27 cellular contexts compared by ENCODE assay signal in genomic region chr1:167126317-167126716, GRCh38. TPM values are rescaled to one million over a fixed set of nuclear protein-coding genes. Genes with fewer than 3 reads are reported as not detected.
"Had no signal": no experiment of that assay in that cellular context is flagged by ENCODE, and none has a peak within 500 bp of the region (broad histone marks: within the 10 kb centered on the region; RNA-seq: fewer than 3 reads in every experiment).

No MANE protein-coding gene starts in this region.

- H3K27me3 ChIP-seq: sigmoid colon, upper lobe of left lung, vagina had no signal

- H3K4me1 ChIP-seq: prostate gland had no signal

- H3K27ac ChIP-seq: esophagus squamous epithelium, neutrophil, prostate gland, sigmoid colon, upper lobe of left lung, vagina had no signal

- H3K36me3 ChIP-seq: esophagus squamous epithelium, neutrophil, prostate gland, sigmoid colon, upper lobe of left lung, vagina had no signal

- DNase-seq: activated CD4-positive, alpha-beta T cell treated with anti-CD3 and anti-CD28 coated beads, Interleukin-2, amount 50 U/mL, for 1 hour; activated CD8-positive, alpha-beta T cell treated with anti-CD3 and anti-CD28 coated beads for 36 hours; activated gamma-delta T cell treated with Interleukin-2 at 50 U/mL for 16 hours; activated naive CD4-positive, alpha-beta T cell treated with anti-CD3 and anti-CD28 coated beads, Interleukin-2, amount 50 U/mL, for 16 hours; activated T-cell treated with anti-CD3 and anti-CD28 coated beads, Interleukin-2, amount 50 U/mL, for 4 hours; amniotic stem cell; endodermal cell; esophagus squamous epithelium; hippocampal formation; left colon; mammary epithelial cell; sigmoid colon; small intestine; stimulated activated CD4-positive, alpha-beta T cell treated with anti-CD3 and anti-CD28 coated beads, Interleukin-4, amount 100 ng/mL, for 24 hours; T-helper 2 cell had no signal

- ATAC-seq: activated CD8-positive, alpha-beta T cell treated with anti-CD3 and anti-CD28 coated beads for 36 hours; activated T-cell treated with anti-CD3 and anti-CD28 coated beads, Interleukin-2, amount 50 U/mL, for 4 hours; activated T-helper 17 cell treated with anti-CD3 and anti-CD28 coated beads, Interleukin-2, amount 50 U/mL, for 72 hours; left colon; stimulated activated effector memory CD8-positive, alpha-beta T cell treated with anti-CD3 and anti-CD28 coated beads, Interleukin-12 subunit alpha, Interleukin-12 subunit beta, amount 100 ng/mL, for 72 hours; WTC11 had no signal

- FAIRE-seq: frontal cortex, keratinocyte, small intestine had no signal

- H3K4me3 ChIP-seq: esophagus squamous epithelium, prostate gland, sigmoid colon, upper lobe of left lung, vagina had no signal

- H3K9me3 ChIP-seq: esophagus squamous epithelium, neutrophil, prostate gland, sigmoid colon, upper lobe of left lung, vagina had no signal

RNA-seq across cellular contexts. Expression of gene STYXL2, which starts 32.4 kb away (rescaled TPM):
- total RNA-seq: activated CD8-positive, alpha-beta T cell treated with anti-CD3 and anti-CD28 coated beads for 36 hours; activated T-cell treated with anti-CD3 and anti-CD28 coated beads, Interleukin-2, amount 50 U/mL, for 4 hours; activated T-helper 17 cell treated with anti-CD3 and anti-CD28 coated beads, Interleukin-2, amount 50 U/mL, for 72 hours; mammary epithelial cell; vagina had no signal
- polyA plus RNA-seq: keratinocyte, liver, mammary epithelial cell had no signal

RNA-seq across cellular contexts. Expression of gene GPA33, which starts 36.1 kb away (rescaled TPM):
- total RNA-seq: chondrocyte, esophagus squamous epithelium, frontal cortex, mammary epithelial cell, osteocyte, prostate gland had no signal
- polyA plus RNA-seq: keratinocyte, mammary epithelial cell had no signal
